28 cellular contexts compared by ENCODE assay signal in the genomic region with DNA sequence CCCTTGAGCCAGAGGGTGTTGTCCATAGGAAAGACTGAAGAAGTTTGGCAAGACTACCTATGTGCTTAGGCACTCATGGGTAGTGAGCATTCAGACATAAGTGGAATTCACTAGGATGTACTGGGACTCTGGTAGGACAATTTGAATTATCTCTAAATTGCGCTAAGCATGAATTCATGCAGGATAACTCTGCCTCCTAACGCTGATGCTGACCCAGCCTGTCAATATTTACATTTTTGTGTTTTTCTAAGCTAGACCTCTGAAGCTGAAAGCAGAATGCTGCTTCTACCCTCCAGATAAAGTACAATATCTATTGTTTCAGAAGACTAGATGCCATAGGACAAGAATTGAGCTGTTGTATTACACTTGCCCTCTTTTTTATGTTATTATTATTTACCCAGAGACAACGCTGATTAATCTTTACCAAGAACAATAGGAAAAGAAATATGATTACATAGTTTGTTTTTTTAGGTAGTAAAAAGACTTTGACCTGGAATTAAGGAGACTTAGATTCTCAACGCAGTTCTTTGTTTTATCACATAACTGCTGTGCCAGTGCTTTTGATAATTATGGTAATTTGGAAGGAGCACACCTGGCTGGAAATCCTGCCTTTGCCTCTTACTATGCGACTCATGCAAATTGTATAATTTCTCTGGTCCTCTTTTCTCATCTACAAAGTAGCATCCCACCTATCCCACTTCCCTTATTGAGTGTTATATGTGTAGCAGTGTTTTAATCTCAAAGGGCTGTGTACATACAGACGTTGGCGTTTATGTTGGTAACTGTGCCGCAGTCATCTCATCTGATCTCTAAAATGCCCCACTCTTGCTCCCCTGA. TPM values are rescaled to one million over a fixed set of nuclear protein-coding genes. Genes with fewer than 3 reads are reported as not detected.
DNase-seq lines count a peak whose midpoint lies in the region; ATAC-seq, FAIRE-seq and TF ChIP-seq lines count a peak whose summit lies in the region.
"Had no signal": no experiment of that assay in that cellular context is flagged by ENCODE, and none has a peak within 500 bp of the region (broad histone marks: within the 10 kb centered on the region; RNA-seq: fewer than 3 reads in every experiment).

No MANE protein-coding gene starts in this region.

- H4K20me1 ChIP-seq in GM12878 (ENCODE audit: control insufficient read depth, insufficient read depth), result no peaks in the 10 kb centered on the region

- POLR2A ChIA-PET in GM12878 (lab: Charles Lee), result interaction anchor here (0.5 to 3.8 kb wide), 8 partner anchors 12 to 110 kb away, joined by 3 to 24 read pairs (median 4); no protein-coding TSS in a partner anchor
- POLR2A ChIA-PET in activated CD4-positive, alpha-beta memory T cell treated with anti-CD3 and anti-CD28 coated beads, Interleukin-2, amount 10 ng/mL, durations not matched to agents 7 days and 5 days (lab: Charles Lee), result interaction anchor here (1.0 to 4.3 kb wide), 5 partner anchors 26 to 107 kb away, joined by 3 to 28 read pairs (median 9); no protein-coding TSS in a partner anchor

- peak overlapping the region; percentile 45 for H2AFZ ChIP-seq in GM12878 (ENCODE audit: control insufficient read depth, low read depth, low read length)

- H3K4me3 ChIP-seq in GM12878 (no peak overlapping the region), small intestine (ENCODE audit: low read depth in 1 of 2, low read length in 2 of 2) (no peak overlapping the region), tibial artery (no peak overlapping the region)
- H3K4me3 ChIP-seq: gastroesophageal sphincter, pancreas, smooth muscle cell had no signal

- no TSS peak for BruUV-seq in GM12878 (replicated peaks; lab: Mats Ljungman, UMichigan)

- no peaks in the 10 kb centered on the region for H3K27me3 ChIP-seq in GM12878 (replicated peaks in 1 of 2; ENCODE audit: control insufficient read depth in 2 of 2, insufficient read depth in 2 of 2, low read length in 1 of 2)
- H3K27me3 ChIP-seq in small intestine (ENCODE audit: control insufficient read depth in 2 of 2, insufficient read depth in 2 of 2, low read length in 2 of 2), result no peaks in the 10 kb centered on the region
- peaks cover 0 to 11% of the 10 kb centered on the region in 2 donors for H3K27me3 ChIP-seq in tibial artery

- intact Hi-C loops in GM12878 (cut with micrococcal nuclease; ENCODE audit: unreplicated experiment) (loop anchor here (10.0 kb wide), 1 partner anchor 344 kb away; a partner anchor contains a TSS), tibial artery (cut with DNase I; ENCODE audit: low total_unique reads) (no loop called here)

- peak overlapping the region; percentile 26 for H3K4me2 ChIP-seq in GM12878 (ENCODE audit: control insufficient read depth, insufficient read depth)
- H3K4me2 ChIP-seq: SK-N-SH, smooth muscle cell had no signal

- H3K79me2 ChIP-seq in GM12878 (ENCODE audit: control insufficient read depth, insufficient read depth, low read length), result peaks cover 7% of the 10 kb centered on the region

- no peak overlapping the region for H3K27ac Mint-ChIP-seq in activated CD4-positive, alpha-beta memory T cell treated with anti-CD3 and anti-CD28 coated beads, Interleukin-2, amount 10 ng/mL, durations not matched to agents 7 days and 5 days
- H3K27ac Mint-ChIP-seq: activated CD4-positive, alpha-beta T cell treated with anti-CD3 and anti-CD28 coated beads for 36 hours; activated naive CD8-positive, alpha-beta T cell treated with anti-CD3 and anti-CD28 coated beads for 36 hours; CD8-positive, alpha-beta T cell; mesothelial cell of epicardium; stimulated activated naive CD8-positive, alpha-beta T cell treated with anti-CD3 and anti-CD28 coated beads, Interleukin-15, amount 100 ng/mL, for 72 hours had no signal

- H3K4me1 ChIP-seq in GM12878 (ENCODE audit: control insufficient read depth, insufficient read depth, low read length) (peaks cover 57% of the 10 kb centered on the region), small intestine (ENCODE audit: control insufficient read depth in 2 of 2, insufficient read depth in 1 of 2, low read depth in 1 of 2, low read length in 1 of 2) (peaks cover 2% of the 10 kb centered on the region in 2 donors), tibial artery (no peaks in the 10 kb centered on the region)
- H3K4me1 ChIP-seq: pancreas had no signal

- FAIRE-seq in GM12878 (lab: Jason Lieb, UNC), result no peak
- FAIRE-seq in small intestine (lab: Jason Lieb, UNC), result no peak
- FAIRE-seq: pancreas had no signal

- H3K4me1 Mint-ChIP-seq in activated CD4-positive, alpha-beta memory T cell treated with anti-CD3 and anti-CD28 coated beads, Interleukin-2, amount 10 ng/mL, durations not matched to agents 7 days and 5 days, result peaks cover 45% of the 10 kb centered on the region
- H3K4me1 Mint-ChIP-seq: mesothelial cell of epicardium had no signal

- H3K36me3 Mint-ChIP-seq in activated CD4-positive, alpha-beta memory T cell treated with anti-CD3 and anti-CD28 coated beads, Interleukin-2, amount 10 ng/mL, durations not matched to agents 7 days and 5 days (ENCODE audit: low read depth), result no peaks in the 10 kb centered on the region
- H3K36me3 Mint-ChIP-seq: activated naive CD8-positive, alpha-beta T cell treated with anti-CD3 and anti-CD28 coated beads for 36 hours; CD8-positive, alpha-beta T cell; mesothelial cell of epicardium had no signal

- CTCF ChIA-PET in GM12878 (lab: Yijun Ruan, JAX), result interaction anchor here (0.7 to 13.8 kb wide), 33 partner anchors 8 to 167 kb away, joined by 3 to 349 read pairs (median 11); a partner anchor contains a TSS
- CTCF ChIA-PET in activated CD4-positive, alpha-beta memory T cell treated with anti-CD3 and anti-CD28 coated beads, Interleukin-2, amount 10 ng/mL, durations not matched to agents 7 days and 5 days (lab: Charles Lee), result interaction anchor here (1.2 to 6.6 kb wide), 16 partner anchors 8 to 168 kb away, joined by 3 to 256 read pairs (median 18); a partner anchor contains a TSS

- no peaks in the 10 kb centered on the region for H3K27me3 Mint-ChIP-seq in activated CD4-positive, alpha-beta memory T cell treated with anti-CD3 and anti-CD28 coated beads, Interleukin-2, amount 10 ng/mL, durations not matched to agents 7 days and 5 days

- TF ChIP-seq EP300 in GM12878 (IDR thresholded peaks at IDR 0.05; ENCODE audit: borderline replicate concordance in 1 of 2, control insufficient read depth in 1 of 2, low read depth in 2 of 2, low read length in 2 of 2), result no peak

- TF ChIP-seq POLR2A in GM12878 (IDR thresholded peaks at IDR 0.05; ENCODE audit: low read depth, low read length), result no peak

- H3K36me3 ChIP-seq in GM12878 (ENCODE audit: control insufficient read depth in 2 of 2, insufficient read depth in 2 of 2, low read length in 1 of 2), result no peaks in the 10 kb centered on the region
- no peaks in the 10 kb centered on the region for H3K36me3 ChIP-seq in small intestine (ENCODE audit: control insufficient read depth in 2 of 2, insufficient read depth in 2 of 2, low read length in 2 of 2)
- no peaks in the 10 kb centered on the region for H3K36me3 ChIP-seq in tibial artery
- H3K36me3 ChIP-seq: gastroesophageal sphincter, pancreas had no signal

- no peak for TF ChIP-seq RAD21 in GM12878 (IDR thresholded peaks at IDR 0.05; ENCODE audit: insufficient read depth, low read depth, low read length)

- no peak overlapping the region for H3K9ac ChIP-seq in GM12878 (ENCODE audit: control insufficient read depth, insufficient read depth, low read length)
- H3K9ac ChIP-seq: SK-N-SH had no signal

- no peak for TF ChIP-seq CTCF in GM12878 (IDR thresholded peaks at IDR 0.05 in 2 of 3, conservative IDR thresholded peaks at IDR 0.05 in 1 of 3; ENCODE audit: control insufficient read depth in 2 of 3, extremely low read depth in 1 of 3, insufficient read depth in 1 of 3, low read depth in 3 of 3, low read length in 3 of 3)
- TF ChIP-seq CTCF in tibial artery (IDR thresholded peaks at IDR 0.05), result no peak

- ATAC-seq in GM12878, result no peak; the same call in 2 of the 3 replicates
- ATAC-seq: activated CD4-positive, alpha-beta T cell treated with anti-CD3 and anti-CD28 coated beads for 36 hours; CD8-positive, alpha-beta T cell; gastroesophageal sphincter; stimulated activated naive CD8-positive, alpha-beta T cell treated with anti-CD3 and anti-CD28 coated beads, Interleukin-15, amount 100 ng/mL, for 72 hours had no signal

- in situ Hi-C loops in GM12878 (cut with MboI), result loop anchor here (5.0 kb wide), 2 partner anchors 68 to 107 kb away; no protein-coding TSS in a partner anchor

- DNase-seq in NCI-H748 (lab: John Stamatoyannopoulos, UW; ENCODE audit: unreplicated experiment) (peak; percentile 12), NCI-H748 treated with DMSO at 0.1 percent for 48 hours (lab: John Stamatoyannopoulos, UW) (no peak), NCI-H1105 (lab: John Stamatoyannopoulos, UW) (peak; percentile 38), GM12878 (ENCODE audit: low read depth, low spot score) (no peak), small intestine (peak; percentile 62), tibial artery (no peak), hippocampal formation (lab: John Stamatoyannopoulos, UW) (no peak)
- DNase-seq in activated CD4-positive, alpha-beta memory T cell treated with anti-CD3 and anti-CD28 coated beads, Interleukin-2, amount 10 ng/mL, durations not matched to agents 7 days and 5 days, result no peak
- DNase-seq: activated CD4-positive, alpha-beta T cell treated with anti-CD3 and anti-CD28 coated beads for 36 hours; activated effector memory CD4-positive, alpha-beta T cell treated with Interleukin-2 at 50 U/mL for 16 hours; activated naive CD8-positive, alpha-beta T cell treated with anti-CD3 and anti-CD28 coated beads for 36 hours; activated T-cell treated with anti-CD3 and anti-CD28 coated beads for 4 hours; aorta; CD8-positive, alpha-beta T cell; central memory CD4-positive, alpha-beta T cell; H7; hypothalamus; NCI-H146; pancreas; SK-N-SH; stimulated activated CD4-positive, alpha-beta T cell treated with anti-CD3 and anti-CD28 coated beads, Interleukin-1b, Interleukin-23, amount 100 ng/mL, for 48 hours; stimulated activated CD8-positive, alpha-beta memory T cell treated with anti-CD3 and anti-CD28 coated beads, Interleukin-4, amount 100 ng/mL, for 48 hours; stimulated activated naive CD8-positive, alpha-beta T cell treated with anti-CD3 and anti-CD28 coated beads, Interleukin-15, amount 100 ng/mL, for 72 hours; T-helper 2 cell had no signal

- WGBS in GM12878 (ENCODE audit: insufficient coverage, insufficient replicate concordance, low lambda C conversion rate, missing lambda C conversion rate), result 54% methylated on average over 8 of the region's 8 CpGs
- 12 to 53% (median 39%) methylated on average over 8 of the region's 8 CpGs for WGBS in small intestine, 3 donors

- SMC1A ChIA-PET in GM12878 (lab: Charles Lee; ENCODE audit: uncharacterized antibody, unreplicated experiment), result interaction anchor here (0.7 to 8.1 kb wide), 26 partner anchors 8 to 542 kb away, joined by 3 to 244 read pairs (median 10); a partner anchor contains a TSS

- no peaks in the 10 kb centered on the region for H3K9me3 Mint-ChIP-seq in activated CD4-positive, alpha-beta memory T cell treated with anti-CD3 and anti-CD28 coated beads, Interleukin-2, amount 10 ng/mL, durations not matched to agents 7 days and 5 days
- H3K9me3 Mint-ChIP-seq: activated naive CD8-positive, alpha-beta T cell treated with anti-CD3 and anti-CD28 coated beads for 36 hours; CD8-positive, alpha-beta T cell; mesothelial cell of epicardium; nephron; stimulated activated naive CD8-positive, alpha-beta T cell treated with anti-CD3 and anti-CD28 coated beads, Interleukin-15, amount 100 ng/mL, for 72 hours had no signal

- RAD21 ChIA-PET in GM12878 (lab: Charles Lee; ENCODE audit: unreplicated experiment), result interaction anchor here (0.5 to 6.7 kb wide), 23 partner anchors 10 to 196 kb away, joined by 3 to 212 read pairs (median 8); no protein-coding TSS in a partner anchor

- peak overlapping the region; percentile 13 for H3K27ac ChIP-seq in GM12878 (ENCODE audit: control insufficient read depth, insufficient read depth)
- H3K27ac ChIP-seq in small intestine (ENCODE audit: low read depth in 1 of 2, low read length in 1 of 2), result no peak overlapping the region
- no peak overlapping the region for H3K27ac ChIP-seq in tibial artery
- H3K27ac ChIP-seq: gastroesophageal sphincter, pancreas had no signal

- H3K4me3 Mint-ChIP-seq in activated CD4-positive, alpha-beta memory T cell treated with anti-CD3 and anti-CD28 coated beads, Interleukin-2, amount 10 ng/mL, durations not matched to agents 7 days and 5 days, result no peak overlapping the region
- H3K4me3 Mint-ChIP-seq: activated CD4-positive, alpha-beta T cell treated with anti-CD3 and anti-CD28 coated beads for 36 hours; activated naive CD8-positive, alpha-beta T cell treated with anti-CD3 and anti-CD28 coated beads for 36 hours; CD8-positive, alpha-beta T cell; mesothelial cell of epicardium; nephron; stimulated activated naive CD8-positive, alpha-beta T cell treated with anti-CD3 and anti-CD28 coated beads, Interleukin-15, amount 100 ng/mL, for 72 hours had no signal

- no peaks in the 10 kb centered on the region for H3K9me3 ChIP-seq in GM12878 (replicated peaks; ENCODE audit: control insufficient read depth, insufficient read depth, low read length)
- H3K9me3 ChIP-seq in small intestine (ENCODE audit: control insufficient read depth, low read depth), result no peaks in the 10 kb centered on the region
- no peaks in the 10 kb centered on the region for H3K9me3 ChIP-seq in tibial artery
- H3K9me3 ChIP-seq: gastroesophageal sphincter, pancreas, SK-N-SH had no signal

RNA-seq across cellular contexts. Expression of a gene that starts 21.2 kb away (rescaled TPM):
- total RNA-seq in GM12878 (2013; cell fraction: nucleolus; rRNA removed), result 194 and 207 TPM in 2 replicates
- total RNA-seq in GM12878 (2014; rRNA removed) (26.4 and 29.9 TPM in 2 replicates), GM12878 (2014; rRNA removed; fragmentation: Illumina TruSeq; extraction: Trizol) (24.4 and 27.5 TPM in 2 replicates), GM12878 (2021) (49.1 and 52.1 TPM in 2 replicates)
- 6.3 TPM for polyA plus RNA-seq in GM12878 (2011; ENCODE audit: low read depth)
- polyA plus RNA-seq in GM12878 (2011; rRNA removed) (25.3 and 32.3 TPM in 2 replicates), GM12878 (2014; fragmentation: Illumina TruSeq; extraction: Trizol) (25.7 and 28.2 TPM in 2 replicates), GM12878 (2014; fragmentation: Nextera tagmentation; extraction: Ambion mirVana) (1 to 10 TPM; 1.9 to 3.5 TPM), GM12878 (2014; rRNA removed) (35.7 and 37.5 TPM in 2 replicates), GM12878 (2016; fragmentation: Nextera tagmentation; extraction: Ambion mirVana) (10 to 100 TPM; 12.6 to 13.3 TPM), small intestine (10 to 100 TPM; 37.8 to 75.6 (median 57.3) TPM)
- 30.8 and 36.7 TPM in 2 replicates for polyA plus RNA-seq in GM12878 (2011; cell fraction: cytosol; rRNA removed)
- 84.2 and 87.2 TPM in 2 replicates for polyA plus RNA-seq in GM12878 (2011; cell fraction: nucleus; rRNA removed)
- polyA plus RNA-seq in GM12878 (2012), result 11.4 and 11.5 TPM in 2 replicates
- polyA minus RNA-seq in GM12878 (2011; rRNA and poly(A)+ RNA removed), result 46.2 and 52.8 TPM in 2 replicates
- polyA minus RNA-seq in GM12878 (2011; cell fraction: cytosol; rRNA and poly(A)+ RNA removed), result 19.5 and 22.4 TPM in 2 replicates
- polyA minus RNA-seq in GM12878 (2011; cell fraction: nucleus; rRNA and poly(A)+ RNA removed), result 33.9 and 57.1 TPM in 2 replicates
- total RNA-seq in activated CD4-positive, alpha-beta memory T cell treated with anti-CD3 and anti-CD28 coated beads, Interleukin-2, amount 10 ng/mL, durations not matched to agents 7 days and 5 days, result 10 to 100 TPM; 91.6 to 91.8 TPM

Comparison
In these comparisons a context has a peak if more than half of its experiments do, and no peak if none do; other contexts are left out.
1. DNase-seq: peak in NCI-H748 (single experiment), NCI-H1105 (single experiment) and small intestine (single experiment); none in NCI-H748 treated with DMSO at 0.1 percent for 48 hours (single experiment), GM12878 (single experiment), activated CD4-positive, alpha-beta memory T cell treated with anti-CD3 and anti-CD28 coated beads, Interleukin-2, amount 10 ng/mL, durations not matched to agents 7 days and 5 days (single experiment), tibial artery (0 of 2) and hippocampal formation (0 of 2).